In the genomic region with DNA sequence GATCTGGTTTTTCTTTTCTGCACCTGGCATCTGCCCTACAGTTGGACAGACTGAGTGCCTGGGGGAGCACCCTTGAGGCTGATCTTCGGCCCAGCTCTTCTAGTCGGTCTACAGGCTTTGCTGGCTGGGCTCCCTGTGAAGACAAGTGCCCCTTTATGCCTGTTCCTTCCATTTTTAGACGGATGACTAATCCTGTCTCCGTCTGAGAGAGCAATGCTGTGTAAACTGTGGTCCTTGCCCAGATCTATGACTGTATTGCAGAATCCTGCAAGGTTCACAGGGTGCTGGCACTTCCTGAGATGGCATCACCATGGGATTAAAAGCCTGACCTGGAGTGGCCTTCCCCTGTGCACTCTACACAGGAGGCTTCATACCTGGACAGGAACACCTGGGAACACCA, we compare ENCODE assay signal across 10 cellular contexts. TPM values are rescaled to one million over a fixed set of nuclear protein-coding genes. Genes with fewer than 3 reads are reported as not detected.
DNase-seq lines count a peak whose midpoint lies in the region; ATAC-seq and TF ChIP-seq lines count a peak whose summit lies in the region.
"Had no signal": no experiment of that assay in that cellular context is flagged by ENCODE, and none has a peak within 500 bp of the region (broad histone marks: within the 10 kb centered on the region; RNA-seq: fewer than 3 reads in every experiment).

No MANE protein-coding gene starts in this region.

- DNase-seq in AG09319 (ENCODE audit: extremely low read depth, low read depth) (peak; percentile 8), NCI-H226 (peak; percentile 44), dedifferentiated amniotic fluid mesenchymal stem cell (ENCODE audit: extremely low spot score) (peak; percentile 28), mesenchymal stem cell (peak; percentile 96), lower leg skin (ENCODE audit: low spot score in 2 of 2) (no peak), RPMI8226 (no peak)
- no peak for DNase-seq in CD8-positive, alpha-beta T cell
- DNase-seq: GDM1 had no signal

- ATAC-seq in GM21717 (IDR thresholded peaks at IDR 0.05; ENCODE audit: unreplicated experiment): no peak
- no peak for ATAC-seq in CD8-positive, alpha-beta T cell

- no peak for TF ChIP-seq CTCF in AG09319 (IDR thresholded peaks at IDR 0.05; ENCODE audit: low read depth, low read length)
- no peak for TF ChIP-seq CTCF in lower leg skin (IDR thresholded peaks at IDR 0.05)
- no peak for TF ChIP-seq CTCF in CD8-positive, alpha-beta T cell (IDR thresholded peaks at IDR 0.05)

- H2BK120ac ChIP-seq in mesenchymal stem cell (ENCODE audit: low read depth, low read length): no peak overlapping the region

- H3K23ac ChIP-seq in mesenchymal stem cell (ENCODE audit: low read length in 2 of 2): no peak overlapping the region

- no peak overlapping the region for H2BK5ac ChIP-seq in mesenchymal stem cell (ENCODE audit: low read depth, low read length, poor library complexity, severe bottlenecking)

- no peak overlapping the region for H3K4me3 ChIP-seq in mesenchymal stem cell (ENCODE audit: insufficient read depth in 1 of 2, low read depth in 1 of 2, low read length in 2 of 2)
- H3K4me3 ChIP-seq in lower leg skin (ENCODE audit: low read depth, poor library complexity, severe bottlenecking): no peak overlapping the region
- H3K4me3 ChIP-seq in CD8-positive, alpha-beta T cell (ENCODE audit: low read depth, low read length): no peak overlapping the region

- H3K36me3 Mint-ChIP-seq in CD8-positive, alpha-beta T cell: peaks cover 2% of the 10 kb centered on the region

- no peaks in the 10 kb centered on the region for H3K4me1 Mint-ChIP-seq in CD8-positive, alpha-beta T cell (ENCODE audit: low read depth)

- H3K36me3 ChIP-seq in mesenchymal stem cell (ENCODE audit: control insufficient read depth in 1 of 2, insufficient read depth in 2 of 2, low read depth in 1 of 2, low read length in 2 of 2): no peaks in the 10 kb centered on the region
- no peaks in the 10 kb centered on the region for H3K36me3 ChIP-seq in CD8-positive, alpha-beta T cell (ENCODE audit: insufficient read depth, low read length)

- peaks cover 11% of the 10 kb centered on the region for H3K9me3 ChIP-seq in mesenchymal stem cell (ENCODE audit: control insufficient read depth, low read length)
- H3K9me3 ChIP-seq in CD8-positive, alpha-beta T cell (ENCODE audit: low read length): no peaks in the 10 kb centered on the region

- peaks cover 5% of the 10 kb centered on the region for H3K4me1 ChIP-seq in mesenchymal stem cell (ENCODE audit: control insufficient read depth, insufficient read depth, low read depth, low read length)
- H3K4me1 ChIP-seq in CD8-positive, alpha-beta T cell (ENCODE audit: insufficient read depth, low read length): no peaks in the 10 kb centered on the region

- H3K4me2 ChIP-seq in mesenchymal stem cell (ENCODE audit: low read length, poor library complexity, severe bottlenecking): no peak overlapping the region
- H3K4me2 ChIP-seq: KMS-11 had no signal

- no peak overlapping the region for H2AK5ac ChIP-seq in mesenchymal stem cell (ENCODE audit: low read length, severe bottlenecking)

- H3K27ac ChIP-seq in mesenchymal stem cell (ENCODE audit: low read length, poor library complexity, severe bottlenecking): peak overlapping the region; percentile 64
- H3K27ac ChIP-seq in CD8-positive, alpha-beta T cell (ENCODE audit: low read depth, low read length): no peak overlapping the region
- H3K27ac ChIP-seq: KMS-11 had no signal

- peaks cover 0 to 2% of the 10 kb centered on the region in 2 experiments for H3K27me3 ChIP-seq in mesenchymal stem cell (ENCODE audit: control insufficient read depth in 1 of 2, insufficient read depth in 1 of 2, low read length in 2 of 2)
- H3K27me3 ChIP-seq in CD8-positive, alpha-beta T cell (ENCODE audit: insufficient read depth, low read length): no peaks in the 10 kb centered on the region

- WGBS in mesenchymal stem cell: 4% methylated on average over 4 of the region's 4 CpGs
- 25 to 30% methylated on average over 4 of the region's 4 CpGs for WGBS in lower leg skin, 2 donors

- H3K27ac Mint-ChIP-seq in CD8-positive, alpha-beta T cell: no peak overlapping the region

- POLR2A ChIA-PET in CD8-positive, alpha-beta T cell (lab: Charles Lee): interaction anchor here (1.1 kb wide), 1 partner anchor 42 kb away, joined by 3 read pairs; no protein-coding TSS in a partner anchor

- no peak overlapping the region for H3K9ac ChIP-seq in mesenchymal stem cell (ENCODE audit: low read length)
- H3K9ac ChIP-seq: KMS-11 had no signal

- peak overlapping the region; percentile 40 for H2BK15ac ChIP-seq in mesenchymal stem cell (ENCODE audit: low read depth, poor library complexity, severe bottlenecking)

- intact Hi-C loops in lower leg skin (cut with DNase I; ENCODE audit: low total_unique reads): no loop called here
- intact Hi-C loops in CD8-positive, alpha-beta T cell (cut with DNase I, micrococcal nuclease): no loop called here

- no peak overlapping the region for H4K8ac ChIP-seq in mesenchymal stem cell (ENCODE audit: low read length)

- no peak overlapping the region for H4K91ac ChIP-seq in mesenchymal stem cell (ENCODE audit: low read length)

- peaks cover 19% of the 10 kb centered on the region for H3K9me3 Mint-ChIP-seq in CD8-positive, alpha-beta T cell

- no peaks in the 10 kb centered on the region for H3K79me1 ChIP-seq in mesenchymal stem cell (replicated peaks; ENCODE audit: low read length, poor library complexity, severe bottlenecking)

- CTCF ChIA-PET in CD8-positive, alpha-beta T cell (lab: Charles Lee): no interaction called here

- H3K4me3 Mint-ChIP-seq in CD8-positive, alpha-beta T cell: no peak overlapping the region

- no peak overlapping the region for H3K4ac ChIP-seq in mesenchymal stem cell (ENCODE audit: low read depth in 1 of 2, low read length in 2 of 2)

- H3K27me3 Mint-ChIP-seq in CD8-positive, alpha-beta T cell (ENCODE audit: low read depth): no peaks in the 10 kb centered on the region

- no peak for TF ChIP-seq POLR2A in lower leg skin (IDR thresholded peaks at IDR 0.05)

- H2AFZ ChIP-seq in mesenchymal stem cell (ENCODE audit: low read depth, low read length): no peak overlapping the region

- no peak overlapping the region for H3K14ac ChIP-seq in mesenchymal stem cell (ENCODE audit: low read length in 2 of 2)

- H3K18ac ChIP-seq in mesenchymal stem cell (ENCODE audit: low read depth in 1 of 2, low read length in 2 of 2): no peak overlapping the region

- H2BK12ac ChIP-seq in mesenchymal stem cell (ENCODE audit: low read length in 2 of 2): no peak overlapping the region

RNA-seq across cellular contexts. Expression of a gene that starts 47.6 kb away (rescaled TPM):
- 0.59 TPM for polyA plus RNA-seq in mesenchymal stem cell (2013, experiment 1 of 2)
- 0.48 TPM for polyA plus RNA-seq in mesenchymal stem cell (2013, experiment 2 of 2)
- total RNA-seq in lower leg skin: 1 to 10 TPM in 1 of 4 donors, under 1 TPM in 1, not detected in 2; 0.88 to 1.1 TPM
- total RNA-seq in CD8-positive, alpha-beta T cell: not detected

Comparison
In these comparisons a context has a peak if more than half of its experiments do, and no peak if none do; other contexts are left out.
1. DNase-seq: peak in AG09319 (single experiment), NCI-H226 (single experiment), dedifferentiated amniotic fluid mesenchymal stem cell (single experiment) and mesenchymal stem cell (single experiment); none in lower leg skin (0 of 2), RPMI8226 (single experiment) and CD8-positive, alpha-beta T cell (0 of 7).